10 cellular contexts compared by ENCODE assay signal in the genomic region with DNA sequence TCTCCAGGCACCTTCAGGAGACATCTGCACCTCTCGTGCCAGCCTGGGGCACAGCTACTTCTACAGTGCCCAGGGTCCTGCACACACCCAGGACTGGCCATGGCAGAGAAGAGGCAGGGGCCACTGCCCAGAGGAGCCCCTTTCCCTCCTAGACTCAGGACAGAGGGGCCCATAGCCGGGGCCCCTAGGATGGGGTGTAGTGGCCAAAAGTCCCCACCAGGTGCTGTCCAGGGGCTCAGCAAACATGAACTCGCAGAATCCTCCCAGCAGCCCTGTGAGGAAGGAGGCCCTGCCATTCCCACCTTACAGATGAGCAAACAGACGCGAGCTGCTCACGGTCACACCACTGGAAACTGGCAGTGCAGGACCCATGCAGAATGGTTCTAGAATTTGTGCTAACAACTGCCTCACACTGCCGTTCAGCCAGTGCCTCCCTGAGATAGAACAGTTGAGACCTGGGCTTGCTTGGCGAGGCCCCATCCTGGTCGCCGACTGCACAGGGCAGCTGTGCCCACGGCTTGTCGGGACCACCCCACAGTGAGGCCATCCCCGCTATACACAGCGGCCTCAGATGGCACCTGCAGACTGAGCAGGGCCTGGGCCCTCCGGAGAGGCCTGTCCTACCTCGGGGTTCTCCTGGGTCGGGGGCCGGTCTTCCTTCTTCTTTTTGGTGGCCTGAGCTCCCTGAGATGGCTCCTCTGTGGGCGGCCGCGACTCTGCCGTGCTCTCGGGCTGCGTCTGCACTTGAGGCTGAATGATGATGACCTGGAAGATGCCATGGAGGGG.
"Had no signal": no experiment of that assay in that cellular context is flagged by ENCODE, and none has a peak within 500 bp of the region (broad histone marks: within the 10 kb centered on the region; RNA-seq: fewer than 3 reads in every experiment).

No MANE protein-coding gene starts in this region.

- H3K4me1 Mint-ChIP-seq: memory B cell had no signal

- H3K27ac Mint-ChIP-seq: activated CD4-positive, alpha-beta memory T cell treated with anti-CD3 and anti-CD28 coated beads for 36 hours; activated T-helper 1 cell treated with anti-CD3 and anti-CD28 coated beads, Interleukin-12 subunit alpha, Interleukin-12 subunit beta, Interleukin-2, Interleukin-4 antibody, amounts not matched to agents 30 ng/mL and 10 ng/mL and 1 ng/mL, durations not matched to agents 14 hours and 24 hours and 36 hours; memory B cell; natural killer cell treated with Interleukin-12 subunit alpha and Interleukin-12 subunit beta and Interleukin-15 and Interleukin-18, amount 100 ng/mL, for 72 hours had no signal

- H3K36me3 Mint-ChIP-seq: activated CD4-positive, alpha-beta memory T cell treated with anti-CD3 and anti-CD28 coated beads for 36 hours had no signal

- ATAC-seq: left lobe of liver had no signal

- DNase-seq: activated CD4-positive, alpha-beta memory T cell treated with anti-CD3 and anti-CD28 coated beads for 36 hours; activated CD4-positive, alpha-beta T cell treated with anti-CD3 and anti-CD28 coated beads for 1 hour; activated naive CD4-positive, alpha-beta T cell; caudate nucleus; dermis blood vessel endothelial cell; stomach had no signal

- H3K4me3 ChIP-seq: stomach had no signal

- H3K27ac ChIP-seq: stomach had no signal

- H3K9me3 Mint-ChIP-seq: natural killer cell treated with Interleukin-12 subunit alpha and Interleukin-12 subunit beta and Interleukin-15 and Interleukin-18, amount 100 ng/mL, for 72 hours had no signal

- H3K4me3 Mint-ChIP-seq: activated CD4-positive, alpha-beta memory T cell treated with anti-CD3 and anti-CD28 coated beads for 36 hours; activated T-helper 1 cell treated with anti-CD3 and anti-CD28 coated beads, Interleukin-12 subunit alpha, Interleukin-12 subunit beta, Interleukin-2, Interleukin-4 antibody, amounts not matched to agents 30 ng/mL and 10 ng/mL and 1 ng/mL, durations not matched to agents 14 hours and 24 hours and 36 hours; memory B cell; natural killer cell treated with Interleukin-12 subunit alpha and Interleukin-12 subunit beta and Interleukin-15 and Interleukin-18, amount 100 ng/mL, for 72 hours had no signal

- H3K4me1 ChIP-seq: stomach had no signal
